In genomic region chr21:31731802-31732537, GRCh38 we compare ENCODE assay signal across 1 cellular context.
A peak's percentile ranks its signal among the peaks of the same experiment; 100 is the strongest.
TF ChIP-seq lines count a peak whose summit lies in the region.

TSS of gene SCAF4 (minus strand) at chr21:31732118. CDS start at chr21:31731692, 426 bp downstream.

TF ChIP-seq in A549, 52 proteins besides CTCF, POLR2A, EP300 and RAD21 (continued from another document):
- TF ChIP-seq RCOR1 (IDR thresholded peaks at IDR 0.05; ENCODE audit: low read depth, low read length): no peak
- no peak for TF ChIP-seq NPAS2 (CRISPR knock-in tag; IDR thresholded peaks at IDR 0.05; ENCODE audit: borderline replicate concordance)
- peak; percentile 49 for TF ChIP-seq MAX (IDR thresholded peaks at IDR 0.05)
- no peak for TF ChIP-seq ZC3H11A (IDR thresholded peaks at IDR 0.05)
- no peak for TF ChIP-seq EHMT2 (IDR thresholded peaks at IDR 0.05; ENCODE audit: low read depth)
- TF ChIP-seq MAFK (IDR thresholded peaks at IDR 0.05; ENCODE audit: partially characterized antibody): no peak
- TF ChIP-seq RFX5 (IDR thresholded peaks at IDR 0.05): no peak
- TF ChIP-seq NFE2L2 (conservative IDR thresholded peaks at IDR 0.05; ENCODE audit: low read length): no peak
- no peak for TF ChIP-seq BHLHE40 (IDR thresholded peaks at IDR 0.05; ENCODE audit: low read depth, low read length)
- TF ChIP-seq E2F6 (IDR thresholded peaks at IDR 0.05; ENCODE audit: borderline replicate concordance, low read depth): peak; percentile 48; the same call in 1 of the 2 replicates
- no peak for TF ChIP-seq MYC (IDR thresholded peaks at IDR 0.05; ENCODE audit: borderline replicate concordance, low read length)
- no peak for TF ChIP-seq FOSL2 (IDR thresholded peaks at IDR 0.05)
- no peak for TF ChIP-seq FOSL2 (CRISPR knock-in tag; IDR thresholded peaks at IDR 0.05)
- no peak for TF ChIP-seq MAZ (IDR thresholded peaks at IDR 0.05; ENCODE audit: borderline replicate concordance, low read depth, low read length)
- no peak for TF ChIP-seq TP53 (CRISPR knock-in tag; IDR thresholded peaks at IDR 0.05)
- no peak for TF ChIP-seq CHD2 (IDR thresholded peaks at IDR 0.05; ENCODE audit: low read length, partially characterized antibody)
- no peak for TF ChIP-seq USF2 (IDR thresholded peaks at IDR 0.05)
- peak; percentile 44 for TF ChIP-seq PHF8 (IDR thresholded peaks at IDR 0.05; ENCODE audit: borderline replicate concordance, low read depth)
- no peak for TF ChIP-seq ESRRA (IDR thresholded peaks at IDR 0.05; ENCODE audit: borderline replicate concordance, low read length)
- TF ChIP-seq EHF (CRISPR knock-in tag; IDR thresholded peaks at IDR 0.05): no peak
- no peak for TF ChIP-seq ZSCAN20 (CRISPR knock-in tag; IDR thresholded peaks at IDR 0.05)
- TF ChIP-seq JUNB (IDR thresholded peaks at IDR 0.05): no peak
- no peak for TF ChIP-seq HOXB5 (CRISPR knock-in tag; IDR thresholded peaks at IDR 0.05)
